ENCODE assay signal across 8 cellular contexts in genomic region chr6:46848684-46849360, GRCh38. TPM values are rescaled to one million over a fixed set of nuclear protein-coding genes. Genes with fewer than 3 reads are reported as not detected.
A peak's percentile ranks its signal among the peaks of the same experiment; 100 is the strongest.
DNase-seq lines count a peak whose midpoint lies in the region; ATAC-seq, FAIRE-seq and TF ChIP-seq lines count a peak whose summit lies in the region.

No MANE protein-coding gene starts in this region.

- peak; percentile 78 for ATAC-seq in HG02943 (IDR thresholded peaks at IDR 0.05; ENCODE audit: low read depth, unreplicated experiment)
- ATAC-seq in activated CD4-positive, CD25-positive, alpha-beta regulatory T cell treated with anti-CD3 and anti-CD28 coated beads, Interleukin-2, amount 50 U/mL, for 24 hours = peak; percentile 33 to 53

- no peaks in the 10 kb centered on the region for H3K9me3 ChIP-seq in kidney (ENCODE audit: control insufficient read depth in 1 of 2, low read length in 2 of 2)

- intact Hi-C loops in kidney (cut with DNase I) = no loop called here

- peaks cover 0 to 5% of the 10 kb centered on the region in 2 donors for H3K4me1 ChIP-seq in kidney (ENCODE audit: control insufficient read depth in 1 of 2, insufficient read depth in 1 of 2, low read depth in 1 of 2, low read length in 2 of 2)

- no peak overlapping the region for H3K27ac ChIP-seq in kidney (ENCODE audit: low read depth in 2 of 2, low read length in 2 of 2)

- peak; percentile 98 for TF ChIP-seq CTCF in kidney (IDR thresholded peaks at IDR 0.05; ENCODE audit: borderline replicate concordance, extremely low read depth, insufficient read depth)

- H3K36me3 ChIP-seq in kidney (ENCODE audit: control insufficient read depth in 1 of 2, insufficient read depth in 2 of 2, low read length in 2 of 2) = no peaks in the 10 kb centered on the region

- peak overlapping the region in 1 of 2 donors; percentile 56 for H3K9ac ChIP-seq in kidney (ENCODE audit: low read length in 2 of 2)

- FAIRE-seq in kidney (lab: Jason Lieb, UNC) = no peak

- peak; percentile 3 for DNase-seq in NK-92 treated with Interleukin-12 subunit alpha and Interleukin-12 subunit beta, amount 100 ng/mL, for 24 hours (lab: John Stamatoyannopoulos, UW)
- no peak for DNase-seq in NK-92 (lab: John Stamatoyannopoulos, UW; ENCODE audit: unreplicated experiment)
- peak; percentile 75 for DNase-seq in NCI-H2171 (lab: John Stamatoyannopoulos, UW)
- DNase-seq in cerebellar cortex (ENCODE audit: low spot score) = peak; percentile 46
- peak; percentile 95 for DNase-seq in kidney
- peak; percentile 22 to 56 for DNase-seq in stimulated activated CD4-positive, alpha-beta T cell treated with anti-CD3 and anti-CD28 coated beads, Interleukin-15, amount 100 ng/mL, for 48 hours (ENCODE audit: low read depth in 2 of 2)

- H3K4me3 ChIP-seq in kidney (ENCODE audit: low read length in 2 of 2) = peak overlapping the region in 1 of 2 donors; percentile 36

RNA-seq across cellular contexts. Expression of gene MEP1A, which starts 55.6 kb away (rescaled TPM):
- total RNA-seq in kidney = 0.09 TPM
- polyA plus RNA-seq in kidney (ENCODE audit: insufficient read depth, low read depth, low replicate concordance) = 0.13 TPM
